9 cellular contexts compared by ENCODE assay signal in genomic region chr2:226773291-226773690, GRCh38. TPM values are rescaled to one million over a fixed set of nuclear protein-coding genes. Genes with fewer than 3 reads are reported as not detected.
DNase-seq lines count a peak whose midpoint lies in the region; ATAC-seq, FAIRE-seq and TF ChIP-seq lines count a peak whose summit lies in the region.
"Had no signal": no experiment of that assay in that cellular context is flagged by ENCODE, and none has a peak within 500 bp of the region (broad histone marks: within the 10 kb centered on the region; RNA-seq: fewer than 3 reads in every experiment).

No MANE protein-coding gene starts in this region.

- no peak for TF ChIP-seq CTCF in keratinocyte (optimal IDR thresholded peaks at IDR 0.05 in 1 of 3, IDR thresholded peaks at IDR 0.05 in 1 of 3, conservative IDR thresholded peaks at IDR 0.05 in 1 of 3; ENCODE audit: extremely low read depth in 1 of 3, insufficient read depth in 2 of 3, low read length in 3 of 3)

- H3K27ac ChIP-seq in keratinocyte (ENCODE audit: control insufficient read depth, insufficient read depth, low read length) = peak overlapping the region; percentile 39

- H3K79me2 ChIP-seq in keratinocyte (ENCODE audit: control insufficient read depth, insufficient read depth, low read length) = peaks cover 28% of the 10 kb centered on the region

- H3K9me3 ChIP-seq in keratinocyte (ENCODE audit: control insufficient read depth, low read depth, low read length) = no peaks in the 10 kb centered on the region

- no peak overlapping the region for H3K4me3 ChIP-seq in keratinocyte (ENCODE audit: control insufficient read depth in 2 of 3, extremely low read depth in 1 of 3, insufficient read depth in 2 of 3, low read depth in 1 of 3, low read length in 3 of 3)

- no peak for TF ChIP-seq POLR2A in GM12892 (IDR thresholded peaks at IDR 0.05; ENCODE audit: low read depth, low read length)

- H4K20me1 ChIP-seq in keratinocyte (ENCODE audit: control insufficient read depth, extremely low read depth, insufficient read depth, low read length) = no peaks in the 10 kb centered on the region

- H3K36me3 ChIP-seq in keratinocyte (ENCODE audit: control insufficient read depth in 2 of 2, extremely low read depth in 1 of 2, insufficient read depth in 2 of 2, low read length in 2 of 2) = peaks cover 9 to 10% of the 10 kb centered on the region in 2 experiments

- dilution Hi-C loops in keratinocyte (cut with MboI; ENCODE audit: extremely low pct_ligation_motif_present, low sequenced_read_pairs) = no loop called here

- peak overlapping the region; percentile 55 for H3K4me2 ChIP-seq in keratinocyte (ENCODE audit: control insufficient read depth, extremely low read depth, insufficient read depth, low read depth, low read length)

- peak; percentile 22 for ATAC-seq in GM21528 (IDR thresholded peaks at IDR 0.05; ENCODE audit: low FRiP score, unreplicated experiment)
- ATAC-seq in HG03520 (IDR thresholded peaks at IDR 0.05; ENCODE audit: unreplicated experiment) = peak; percentile 13

- DNase-seq in GM12892 (ENCODE audit: insufficient read length) (no peak), keratinocyte (ENCODE audit: low read depth, low spot score) (no peak), NCI-H1417 (lab: John Stamatoyannopoulos, UW) (no peak), hypothalamus (lab: John Stamatoyannopoulos, UW) (no peak), NCI-H345 treated with DMSO at 0.1 percent for 48 hours (lab: John Stamatoyannopoulos, UW; ENCODE audit: unreplicated experiment) (no peak), AML-193 (lab: John Stamatoyannopoulos, UW) (no peak)
- DNase-seq: activated CD4-positive, alpha-beta T cell treated with anti-CD3 and anti-CD28 coated beads, Interleukin-2, amount 50 U/mL, for 48 hours had no signal

- H3K27me3 ChIP-seq in keratinocyte (ENCODE audit: control insufficient read depth, extremely low read depth, insufficient read depth, low read length) = no peaks in the 10 kb centered on the region

- H3K9ac ChIP-seq in keratinocyte (ENCODE audit: control insufficient read depth, extremely low read depth, insufficient read depth, low read length) = peak overlapping the region; percentile 32

- H2AFZ ChIP-seq in keratinocyte (ENCODE audit: control insufficient read depth, low read length) = no peak overlapping the region

- peak; percentile 17 for FAIRE-seq in GM12892 (lab: Jason Lieb, UNC)
- FAIRE-seq in keratinocyte (lab: Jason Lieb, UNC) = no peak

- peaks cover 17% of the 10 kb centered on the region for H3K4me1 ChIP-seq in keratinocyte (ENCODE audit: control insufficient read depth, extremely low read depth, insufficient read depth, low read length)

- no peaks in the 10 kb centered on the region for H3K9me1 ChIP-seq in keratinocyte (ENCODE audit: control insufficient read depth, extremely low read depth, insufficient read depth, low read length)

RNA-seq across cellular contexts. Expression of gene IRS1, which starts 26.3 kb away (rescaled TPM):
- polyA plus RNA-seq in GM12892 (2012; ENCODE audit: missing spikeins) = 0.04 TPM
- 10.1 to 15.8 TPM (median 11.2 TPM) in 3 replicates for polyA plus RNA-seq in keratinocyte
- polyA plus RNA-seq in keratinocyte (2011; ENCODE audit: low read depth) = 3.1 TPM
- polyA plus RNA-seq in keratinocyte (2011; cell fraction: cytosol; rRNA removed) = 8.4 and 12.5 TPM in 2 replicates
- 21.1 and 26.0 TPM in 2 replicates for polyA plus RNA-seq in keratinocyte (2011; cell fraction: nucleus; rRNA removed)
- 4.4 and 14.4 TPM in 2 replicates for polyA plus RNA-seq in keratinocyte (2012; ENCODE audit: low replicate concordance)
- 15.8 to 35.1 TPM (median 21.6 TPM) in 3 replicates for polyA minus RNA-seq in keratinocyte
- polyA minus RNA-seq in keratinocyte (2011; cell fraction: cytosol; rRNA and poly(A)+ RNA removed) = 34.7 TPM
- polyA minus RNA-seq in keratinocyte (2011; cell fraction: nucleus; rRNA and poly(A)+ RNA removed) = 38.6 and 48.2 TPM in 2 replicates
